ENCODE assay signal across 18 cellular contexts in the genomic region with DNA sequence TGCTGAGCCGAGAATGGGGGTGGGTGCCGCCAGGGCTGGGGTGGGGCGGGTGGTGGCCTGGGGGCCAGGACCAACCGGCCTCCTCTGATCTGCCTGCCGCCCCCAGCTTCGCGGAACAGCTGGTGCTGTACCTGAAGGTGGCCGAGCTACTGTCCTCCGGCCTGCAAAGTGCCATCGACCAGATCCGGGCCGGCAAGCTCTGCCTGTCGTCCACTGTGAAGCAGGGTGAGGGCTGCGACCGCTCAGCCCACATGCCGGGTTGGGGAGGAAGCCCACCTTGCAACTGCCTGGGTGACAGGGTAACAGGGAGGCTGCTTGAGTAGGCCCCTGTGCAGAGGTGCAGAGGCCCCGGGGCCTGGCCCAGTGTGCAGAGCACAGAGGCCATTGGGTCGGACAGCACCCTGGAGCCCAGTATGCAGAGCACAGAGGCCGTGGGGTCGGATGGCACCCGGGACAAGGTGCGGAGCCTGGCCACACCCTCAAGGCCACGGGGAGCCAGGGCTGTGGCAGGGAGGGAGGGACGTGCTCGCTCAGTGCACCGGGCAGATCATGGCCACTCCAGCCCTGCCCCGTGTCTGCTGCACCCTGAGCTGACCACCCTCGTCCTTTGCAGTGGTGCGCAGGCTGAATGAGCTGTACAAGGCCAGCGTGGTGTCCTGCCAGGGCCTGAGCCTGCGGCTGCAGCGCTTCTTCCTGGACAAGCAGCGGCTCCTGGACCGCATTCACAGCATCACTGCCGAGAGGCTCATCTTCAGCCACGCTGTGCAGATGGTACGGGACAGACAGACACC.
"Had no signal": no experiment of that assay in that cellular context is flagged by ENCODE, and none has a peak within 500 bp of the region (broad histone marks: within the 10 kb centered on the region; RNA-seq: fewer than 3 reads in every experiment).

No MANE protein-coding gene starts in this region.

- H3K27ac ChIP-seq: breast epithelium, esophagus muscularis mucosa, prostate gland, spleen, upper lobe of right lung, WERI-Rb-1 had no signal

- H3K9me3 ChIP-seq: breast epithelium, esophagus muscularis mucosa, prostate gland, spleen, upper lobe of right lung had no signal

- FAIRE-seq: astrocyte, endothelial cell of umbilical vein had no signal

- H3K4me3 ChIP-seq: breast epithelium, esophagus muscularis mucosa, prostate gland, spleen, upper lobe of right lung had no signal

- H3K4me1 Mint-ChIP-seq: neural crest cell had no signal

- H3K4me1 ChIP-seq: breast epithelium, prostate gland, upper lobe of right lung had no signal

- DNase-seq: activated CD4-positive, alpha-beta T cell treated with anti-CD3 and anti-CD28 coated beads, Interleukin-2, amount 50 U/mL, for 4 hours; activated effector memory CD4-positive, alpha-beta T cell treated with anti-CD3 and anti-CD28 coated beads, Interleukin-2, amount 50 U/mL, for 16 hours; activated T-cell treated with anti-CD3 and anti-CD28 coated beads, Interleukin-2, amount 50 U/mL, for 72 hours; effector memory CD4-positive, alpha-beta T cell; left colon; spleen; stimulated activated naive CD4-positive, alpha-beta T cell; upper lobe of right lung; WERI-Rb-1 had no signal

- H3K4me3 Mint-ChIP-seq: activated naive CD4-positive, alpha-beta T cell treated with anti-CD3 and anti-CD28 coated beads, Interleukin-2, amount 50 U/mL, for 24 hours; activated T-cell treated with anti-CD3 and anti-CD28 coated beads, Interleukin-2, amount 50 U/mL, for 72 hours; dendritic cell treated with granulocyte-macrophage colony-stimulating factor and Interleukin-4, amounts not matched to agents 40 ng/mL and 50 ng/mL, for 4 days; mesothelial cell of epicardium; neural crest cell had no signal

- ATAC-seq: left colon, upper lobe of right lung had no signal

- H3K27me3 ChIP-seq: breast epithelium, esophagus muscularis mucosa, spleen, upper lobe of right lung had no signal

- H3K27ac Mint-ChIP-seq: activated naive CD4-positive, alpha-beta T cell treated with anti-CD3 and anti-CD28 coated beads, Interleukin-2, amount 50 U/mL, for 24 hours; activated T-cell treated with anti-CD3 and anti-CD28 coated beads, Interleukin-2, amount 50 U/mL, for 72 hours; dendritic cell treated with granulocyte-macrophage colony-stimulating factor and Interleukin-4, amounts not matched to agents 40 ng/mL and 50 ng/mL, for 4 days; mesothelial cell of epicardium had no signal

- H3K27me3 Mint-ChIP-seq: activated naive CD4-positive, alpha-beta T cell treated with anti-CD3 and anti-CD28 coated beads, Interleukin-2, amount 50 U/mL, for 24 hours; dendritic cell treated with granulocyte-macrophage colony-stimulating factor and Interleukin-4, amounts not matched to agents 40 ng/mL and 50 ng/mL, for 4 days had no signal

- H3K9me3 Mint-ChIP-seq: activated naive CD4-positive, alpha-beta T cell treated with anti-CD3 and anti-CD28 coated beads, Interleukin-2, amount 50 U/mL, for 24 hours; activated T-cell treated with anti-CD3 and anti-CD28 coated beads, Interleukin-2, amount 50 U/mL, for 72 hours; dendritic cell treated with granulocyte-macrophage colony-stimulating factor and Interleukin-4, amounts not matched to agents 40 ng/mL and 50 ng/mL, for 4 days; mesothelial cell of epicardium; neural crest cell had no signal
